ENCODE assay signal across 17 cellular contexts in genomic region chr9:120917285-120917684, GRCh38. TPM values are rescaled to one million over a fixed set of nuclear protein-coding genes. Genes with fewer than 3 reads are reported as not detected.
DNase-seq lines count a peak whose midpoint lies in the region; ATAC-seq, FAIRE-seq and TF ChIP-seq lines count a peak whose summit lies in the region.
"Had no signal": no experiment of that assay in that cellular context is flagged by ENCODE, and none has a peak within 500 bp of the region (broad histone marks: within the 10 kb centered on the region; RNA-seq: fewer than 3 reads in every experiment).

No MANE protein-coding gene starts in this region.

- intact Hi-C loops in activated CD4-positive, alpha-beta T cell treated with anti-CD3 and anti-CD28 coated beads, Interleukin-2, amount 10 ng/mL, durations not matched to agents 24 days and 14 days (cut with micrococcal nuclease): no loop called here
- intact Hi-C loops in activated CD8-positive, alpha-beta T cell treated with anti-CD3 and anti-CD28 coated beads for 36 hours (cut with micrococcal nuclease): no loop called here
- intact Hi-C loops in stomach (cut with DNase I; ENCODE audit: low total_unique reads): no loop called here

- peak overlapping the region; percentile 75 for H3K4me3 Mint-ChIP-seq in activated CD4-positive, alpha-beta T cell treated with anti-CD3 and anti-CD28 coated beads, Interleukin-2, amount 10 ng/mL, durations not matched to agents 24 days and 14 days
- peak overlapping the region; percentile 60 for H3K4me3 Mint-ChIP-seq in activated CD8-positive, alpha-beta T cell treated with anti-CD3 and anti-CD28 coated beads for 36 hours

- H3K9me3 ChIP-seq in esophagus (ENCODE audit: control insufficient read depth in 2 of 2, insufficient read depth in 1 of 2, low read depth in 1 of 2, low read length in 1 of 2) (no peaks in the 10 kb centered on the region), stomach (no peaks in the 10 kb centered on the region), small intestine (ENCODE audit: control insufficient read depth, low read depth) (no peaks in the 10 kb centered on the region)
- H3K9me3 ChIP-seq: A549 had no signal

- H3K9me3 Mint-ChIP-seq in activated CD4-positive, alpha-beta T cell treated with anti-CD3 and anti-CD28 coated beads, Interleukin-2, amount 10 ng/mL, durations not matched to agents 24 days and 14 days: no peaks in the 10 kb centered on the region
- no peaks in the 10 kb centered on the region for H3K9me3 Mint-ChIP-seq in activated CD8-positive, alpha-beta T cell treated with anti-CD3 and anti-CD28 coated beads for 36 hours

- CTCF ChIA-PET in activated CD8-positive, alpha-beta T cell treated with anti-CD3 and anti-CD28 coated beads for 36 hours (lab: Charles Lee): interaction anchor here (1.3 to 1.9 kb wide), 3 partner anchors 14 to 48 kb away, joined by 4 to 8 read pairs (median 4); no protein-coding TSS in a partner anchor

- peaks cover 76% of the 10 kb centered on the region for H3K4me1 Mint-ChIP-seq in activated CD4-positive, alpha-beta T cell treated with anti-CD3 and anti-CD28 coated beads, Interleukin-2, amount 10 ng/mL, durations not matched to agents 24 days and 14 days
- H3K4me1 Mint-ChIP-seq in activated CD8-positive, alpha-beta T cell treated with anti-CD3 and anti-CD28 coated beads for 36 hours (ENCODE audit: low read depth): peaks cover 79% of the 10 kb centered on the region

- peaks cover 93% of the 10 kb centered on the region for H3K36me3 Mint-ChIP-seq in activated CD4-positive, alpha-beta T cell treated with anti-CD3 and anti-CD28 coated beads, Interleukin-2, amount 10 ng/mL, durations not matched to agents 24 days and 14 days (ENCODE audit: low read depth)
- peaks cover 93% of the 10 kb centered on the region for H3K36me3 Mint-ChIP-seq in activated CD8-positive, alpha-beta T cell treated with anti-CD3 and anti-CD28 coated beads for 36 hours (ENCODE audit: low read depth)

- H3K27me3 ChIP-seq in esophagus (ENCODE audit: control insufficient read depth in 1 of 2, insufficient read depth in 2 of 2, low read length in 2 of 2): no peaks in the 10 kb centered on the region
- no peaks in the 10 kb centered on the region for H3K27me3 ChIP-seq in stomach
- no peaks in the 10 kb centered on the region for H3K27me3 ChIP-seq in small intestine (ENCODE audit: control insufficient read depth in 2 of 2, insufficient read depth in 2 of 2, low read length in 2 of 2)

- TF ChIP-seq EP300 in stomach (IDR thresholded peaks at IDR 0.05): no peak

- H3K27me3 Mint-ChIP-seq in activated CD4-positive, alpha-beta T cell treated with anti-CD3 and anti-CD28 coated beads, Interleukin-2, amount 10 ng/mL, durations not matched to agents 24 days and 14 days: no peaks in the 10 kb centered on the region
- H3K27me3 Mint-ChIP-seq in activated CD8-positive, alpha-beta T cell treated with anti-CD3 and anti-CD28 coated beads for 36 hours: no peaks in the 10 kb centered on the region

- no peak for ATAC-seq in activated CD8-positive, alpha-beta T cell treated with anti-CD3 and anti-CD28 coated beads for 36 hours
- no peak for ATAC-seq in HG02642 (IDR thresholded peaks at IDR 0.05; ENCODE audit: poor library complexity, unreplicated experiment)
- ATAC-seq: A549 had no signal

- peak overlapping the region; percentile 20 to 35 for H3K27ac ChIP-seq in esophagus (ENCODE audit: low read depth in 2 of 2, low read length in 1 of 2)
- H3K27ac ChIP-seq in stomach: peak overlapping the region in 4 of 5 donors; percentile 36 to 93 (median 66)
- H3K27ac ChIP-seq in small intestine (ENCODE audit: low read depth in 1 of 2, low read length in 1 of 2): peak overlapping the region in 1 of 2 donors; percentile 30
- H3K27ac ChIP-seq: KMS-11 had no signal

- H3K4me3 ChIP-seq in esophagus (ENCODE audit: low read depth in 1 of 2, low read length in 2 of 2) (no peak overlapping the region), stomach (no peak overlapping the region), small intestine (ENCODE audit: low read depth in 1 of 2, low read length in 2 of 2) (no peak overlapping the region)
- H3K4me3 ChIP-seq: A549 had no signal

- DNase-seq in activated CD4-positive, alpha-beta T cell treated with anti-CD3 and anti-CD28 coated beads, Interleukin-2, amount 10 ng/mL, durations not matched to agents 24 days and 14 days: no peak
- no peak for DNase-seq in activated CD4-positive, alpha-beta T cell treated with anti-CD3 and anti-CD28 coated beads for 1 hour
- no peak for DNase-seq in activated CD8-positive, alpha-beta T cell treated with anti-CD3 and anti-CD28 coated beads for 36 hours
- DNase-seq in stomach (no peak), small intestine (no peak), NCI-H510A (lab: John Stamatoyannopoulos, UW) (no peak)
- DNase-seq: GF-D8; islet precursor cell; NCI-H1436; retina; stimulated activated naive CD4-positive, alpha-beta T cell treated with Interleukin-2 at 50 U/mL for 16 hours had no signal

- TF ChIP-seq POLR2A in stomach (IDR thresholded peaks at IDR 0.05): no peak

- FAIRE-seq in small intestine (lab: Jason Lieb, UNC): no peak
- FAIRE-seq: A549, frontal cortex, RCC 7860 had no signal

- peak overlapping the region; percentile 74 for H3K27ac Mint-ChIP-seq in activated CD4-positive, alpha-beta T cell treated with anti-CD3 and anti-CD28 coated beads, Interleukin-2, amount 10 ng/mL, durations not matched to agents 24 days and 14 days
- peak overlapping the region; percentile 85 for H3K27ac Mint-ChIP-seq in activated CD8-positive, alpha-beta T cell treated with anti-CD3 and anti-CD28 coated beads for 36 hours

- peaks cover 3 to 5% of the 10 kb centered on the region in 2 donors for H3K36me3 ChIP-seq in esophagus (ENCODE audit: control insufficient read depth in 2 of 2, insufficient read depth in 2 of 2, low read length in 1 of 2)
- peaks cover 0 to 22% (median 15%) of the 10 kb centered on the region in 4 donors for H3K36me3 ChIP-seq in stomach
- no peaks in the 10 kb centered on the region for H3K36me3 ChIP-seq in small intestine (ENCODE audit: control insufficient read depth in 2 of 2, insufficient read depth in 2 of 2, low read length in 2 of 2)

- WGBS in esophagus, 2 donors: 93 to 96% methylated on average over 3 of the region's 3 CpGs
- 92 to 99% (median 93%) methylated on average over 3 of the region's 3 CpGs for WGBS in stomach, 5 donors
- 89 to 93% (median 91%) methylated on average over 3 of the region's 3 CpGs for WGBS in small intestine, 3 donors

- POLR2A ChIA-PET in activated CD8-positive, alpha-beta T cell treated with anti-CD3 and anti-CD28 coated beads for 36 hours (lab: Charles Lee): interaction anchor here (1.1 to 67.1 kb wide), 3 partner anchors 5 to 158 kb away, joined by 4 to 2439 read pairs (median 2439); partner anchors contain the start of genes CNTRL, PHF19 and TRAF1

- peaks cover 0 to 3% of the 10 kb centered on the region in 2 donors for H3K4me1 ChIP-seq in esophagus (ENCODE audit: control insufficient read depth in 2 of 2, insufficient read depth in 2 of 2, low read length in 1 of 2)
- H3K4me1 ChIP-seq in stomach: peaks cover 4 to 78% (median 42%) of the 10 kb centered on the region in 4 donors
- H3K4me1 ChIP-seq in small intestine (ENCODE audit: control insufficient read depth in 2 of 2, insufficient read depth in 1 of 2, low read depth in 1 of 2, low read length in 1 of 2): peaks cover 3 to 4% of the 10 kb centered on the region in 2 donors

- no peak for TF ChIP-seq CTCF in activated CD8-positive, alpha-beta T cell treated with anti-CD3 and anti-CD28 coated beads for 36 hours (IDR thresholded peaks at IDR 0.05)
- TF ChIP-seq CTCF in stomach (IDR thresholded peaks at IDR 0.05): no peak

RNA-seq across cellular contexts. Expression of gene TRAF1, which starts 9.3 kb away (rescaled TPM):
- 164 and 166 TPM in 2 replicates for total RNA-seq in activated CD4-positive, alpha-beta T cell treated with anti-CD3 and anti-CD28 coated beads, Interleukin-2, amount 10 ng/mL, durations not matched to agents 24 days and 14 days
- total RNA-seq in activated CD8-positive, alpha-beta T cell treated with anti-CD3 and anti-CD28 coated beads for 36 hours: 100 to 1,000 TPM; 147 to 150 TPM
- polyA plus RNA-seq in esophagus (1 to 10 TPM; 2.7 to 6.1 TPM), stomach (1 to 10 TPM; 2.3 to 6.8 (median 3.7) TPM), small intestine (1 to 10 TPM; 1.1 to 2.8 (median 1.1) TPM)
- total RNA-seq in stomach: 10 to 100 TPM in 1 of 5 donors, 1 to 10 TPM in 3, under 1 TPM in 1; 0.58 to 10.3 (median 2.8) TPM

RNA-seq across cellular contexts. Expression of gene PHF19, which starts 40.3 kb away (rescaled TPM):
- 132 and 144 TPM in 2 replicates for total RNA-seq in activated CD4-positive, alpha-beta T cell treated with anti-CD3 and anti-CD28 coated beads, Interleukin-2, amount 10 ng/mL, durations not matched to agents 24 days and 14 days
- 100 to 1,000 TPM; 210 to 216 TPM for total RNA-seq in activated CD8-positive, alpha-beta T cell treated with anti-CD3 and anti-CD28 coated beads for 36 hours
- polyA plus RNA-seq in esophagus (10 to 100 TPM; 22.3 to 28.8 TPM), stomach (10 to 100 TPM; 10.7 to 28.3 (median 27.6) TPM), small intestine (10 to 100 TPM in 1 of 3 donors, 1 to 10 TPM in 2; 2.0 to 35.7 (median 6.5) TPM)
- total RNA-seq in stomach: 100 to 1,000 TPM in 1 of 5 donors, 10 to 100 TPM in 4; 13.3 to 251 (median 26.8) TPM

Comparison
In these comparisons a context has a peak if more than half of its experiments do, and no peak if none do; other contexts are left out.
1. RNA of gene TRAF1, which starts 9.3 kb away (total RNA-seq): 164 to 166 TPM in activated CD4-positive, alpha-beta T cell treated with anti-CD3 and anti-CD28 coated beads, Interleukin-2, amount 10 ng/mL, durations not matched to agents 24 days and 14 days and 147 to 150 TPM in activated CD8-positive, alpha-beta T cell treated with anti-CD3 and anti-CD28 coated beads for 36 hours; 0.58 to 10.3 TPM in stomach; every median in the first group is over 10 times any median in the second.